In the genomic region with DNA sequence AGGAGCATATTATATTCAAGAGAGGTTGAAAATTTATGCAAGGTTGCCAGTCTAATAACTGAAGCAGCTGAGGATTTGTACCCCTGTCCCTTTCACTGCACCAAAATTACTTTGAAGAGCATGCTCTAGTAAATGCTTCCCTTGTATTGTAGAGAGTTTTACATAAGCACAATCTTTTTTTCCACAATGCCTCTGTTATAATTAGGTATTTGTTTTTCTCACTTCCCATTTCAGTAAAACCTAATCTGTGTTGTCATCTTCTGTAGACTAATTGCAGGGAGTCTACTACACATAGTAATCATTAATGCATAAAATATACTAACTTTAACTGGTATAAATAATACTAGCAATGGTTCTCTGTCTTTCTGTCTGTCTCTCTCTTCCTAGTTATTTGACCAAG, we compare ENCODE assay signal across 29 cellular contexts.
"Had no signal": no experiment of that assay in that cellular context is flagged by ENCODE, and none has a peak within 500 bp of the region (broad histone marks: within the 10 kb centered on the region; RNA-seq: fewer than 3 reads in every experiment).

No MANE protein-coding gene starts in this region.

- H3K27me3 ChIP-seq: neural progenitor cell, ovary, right lobe of liver, sigmoid colon, suprapubic skin, testis, tibial artery, transverse colon, upper lobe of right lung, uterus had no signal

- H2AFZ ChIP-seq: neural progenitor cell, parathyroid adenoma had no signal

- H3K9me3 Mint-ChIP-seq: nephron, neural progenitor cell, type B pancreatic cell had no signal

- H3K9me3 ChIP-seq: ovary, psoas muscle, right lobe of liver, sigmoid colon, suprapubic skin, testis, tibial artery, transverse colon, upper lobe of right lung, uterus had no signal

- H3K4me3 Mint-ChIP-seq: natural killer cell; nephron; neural progenitor cell; stimulated activated effector memory CD8-positive, alpha-beta T cell treated with anti-CD3 and anti-CD28 coated beads, Interleukin-12 subunit alpha, Interleukin-12 subunit beta, amount 100 ng/mL, for 72 hours; stimulated activated naive B cell treated with anti-CD40 and anti-IgM and Interleukin-4, amounts not matched to agents 10 μg/mL and 1 μg/mL and 100 μg/mL, for 72 hours; stimulated activated naive CD8-positive, alpha-beta T cell treated with anti-CD3 and anti-CD28 coated beads, Interleukin-15, Interleukin-2, amounts not matched to agents 100 ng/mL and 50 ng/mL, for 24 hours; type B pancreatic cell had no signal

- FAIRE-seq: small intestine had no signal

- H3K27ac Mint-ChIP-seq: natural killer cell; neural progenitor cell; progenitor cell of endocrine pancreas; stimulated activated effector memory CD8-positive, alpha-beta T cell treated with anti-CD3 and anti-CD28 coated beads, Interleukin-12 subunit alpha, Interleukin-12 subunit beta, amount 100 ng/mL, for 72 hours; stimulated activated naive B cell treated with anti-CD40 and anti-IgM and Interleukin-4, amounts not matched to agents 10 μg/mL and 1 μg/mL and 100 μg/mL, for 72 hours; stimulated activated naive CD8-positive, alpha-beta T cell treated with anti-CD3 and anti-CD28 coated beads, Interleukin-15, Interleukin-2, amounts not matched to agents 100 ng/mL and 50 ng/mL, for 24 hours; type B pancreatic cell had no signal

- H3K36me3 Mint-ChIP-seq: natural killer cell; neural progenitor cell; stimulated activated effector memory CD8-positive, alpha-beta T cell treated with anti-CD3 and anti-CD28 coated beads, Interleukin-12 subunit alpha, Interleukin-12 subunit beta, amount 100 ng/mL, for 72 hours; stimulated activated naive B cell treated with anti-CD40 and anti-IgM and Interleukin-4, amounts not matched to agents 10 μg/mL and 1 μg/mL and 100 μg/mL, for 72 hours; type B pancreatic cell had no signal

- H3K27me3 Mint-ChIP-seq: progenitor cell of endocrine pancreas; stimulated activated naive B cell treated with anti-CD40 and anti-IgM and Interleukin-4, amounts not matched to agents 10 μg/mL and 1 μg/mL and 100 μg/mL, for 72 hours; stimulated activated naive CD8-positive, alpha-beta T cell treated with anti-CD3 and anti-CD28 coated beads, Interleukin-15, Interleukin-2, amounts not matched to agents 100 ng/mL and 50 ng/mL, for 24 hours had no signal

- H3K4me3 ChIP-seq: neural progenitor cell, ovary, psoas muscle, right lobe of liver, sigmoid colon, suprapubic skin, testis, tibial artery, transverse colon, upper lobe of right lung, uterus had no signal

- DNase-seq: natural killer cell; occipital lobe; ovary; posterior cingulate gyrus; psoas muscle; right cardiac atrium; right lobe of liver; sigmoid colon; small intestine; stimulated activated CD4-positive, alpha-beta T cell treated with anti-CD3 and anti-CD28 coated beads, Interleukin-15, amount 100 ng/mL, for 24 hours; stimulated activated CD4-positive, alpha-beta T cell treated with anti-CD3 and anti-CD28 coated beads, Interleukin-2, amount 100 ng/mL, for 24 hours; stimulated activated CD4-positive, alpha-beta T cell treated with anti-CD3 and anti-CD28 coated beads, Interleukin-2, amount 100 ng/mL, for 48 hours; stimulated activated CD4-positive, alpha-beta T cell treated with anti-CD3 and anti-CD28 coated beads, Interleukin-4, amount 100 ng/mL, for 24 hours; stimulated activated naive B cell treated with anti-CD40 and anti-IgM and Interleukin-4, amounts not matched to agents 10 μg/mL and 1 μg/mL and 100 μg/mL, for 72 hours; stimulated activated naive CD4-positive, alpha-beta T cell treated with Interleukin-2 at 50 U/mL for 16 hours; substantia nigra; testis; tibial artery; transverse colon; upper lobe of right lung; uterus had no signal

- H3K4me1 Mint-ChIP-seq: natural killer cell; stimulated activated effector memory CD8-positive, alpha-beta T cell treated with anti-CD3 and anti-CD28 coated beads, Interleukin-12 subunit alpha, Interleukin-12 subunit beta, amount 100 ng/mL, for 72 hours; stimulated activated naive B cell treated with anti-CD40 and anti-IgM and Interleukin-4, amounts not matched to agents 10 μg/mL and 1 μg/mL and 100 μg/mL, for 72 hours had no signal

- H3K27ac ChIP-seq: neural progenitor cell, ovary, parathyroid adenoma, psoas muscle, right lobe of liver, sigmoid colon, suprapubic skin, testis, tibial artery, transverse colon, upper lobe of right lung, uterus had no signal

- ATAC-seq: natural killer cell; psoas muscle; right cardiac atrium; right lobe of liver; stimulated activated effector memory CD8-positive, alpha-beta T cell treated with anti-CD3 and anti-CD28 coated beads, Interleukin-12 subunit alpha, Interleukin-12 subunit beta, amount 100 ng/mL, for 72 hours; stimulated activated naive B cell treated with anti-CD40 and anti-IgM and Interleukin-4, amounts not matched to agents 10 μg/mL and 1 μg/mL and 100 μg/mL, for 72 hours; upper lobe of right lung had no signal

- H3K9ac ChIP-seq: neural progenitor cell, parathyroid adenoma had no signal

- H3K79me2 ChIP-seq: parathyroid adenoma had no signal

- H3K36me3 ChIP-seq: neural progenitor cell, ovary, right lobe of liver, sigmoid colon, suprapubic skin, tibial artery, transverse colon, upper lobe of right lung, uterus had no signal

- H3K4me2 ChIP-seq: neural progenitor cell had no signal

- H3K4me1 ChIP-seq: neural progenitor cell, parathyroid adenoma, psoas muscle, right lobe of liver, sigmoid colon, suprapubic skin, testis, tibial artery, transverse colon, upper lobe of right lung, uterus had no signal
